Comparison of ENCODE assay signal across 8 cellular contexts in genomic region chr4:26083987-26084386, GRCh38.
DNase-seq lines count a peak whose midpoint lies in the region; ATAC-seq and TF ChIP-seq lines count a peak whose summit lies in the region.

No MANE protein-coding gene starts in this region.

- H3K27ac ChIP-seq in uterus = peak overlapping the region; percentile 28 to 70

- H3K36me3 ChIP-seq in uterus = no peaks in the 10 kb centered on the region

- ATAC-seq in GM21390 (IDR thresholded peaks at IDR 0.05; ENCODE audit: unreplicated experiment) = peak; percentile 67

- H3K9me3 ChIP-seq in uterus = no peaks in the 10 kb centered on the region

- TF ChIP-seq POLR2A in uterus (IDR thresholded peaks at IDR 0.05) = no peak

- DNase-seq in GM12865 (ENCODE audit: low read depth) = peak; percentile 79
- peak; percentile 61 for DNase-seq in HS-27A (ENCODE audit: low read depth)
- peak; percentile 32 to 86 for DNase-seq in cardiac fibroblast (ENCODE audit: low read depth in 2 of 2)
- DNase-seq in uterus = peak; percentile 28 to 68
- no peak for DNase-seq in DMS153 treated with DMSO at 0.1 percent for 48 hours (lab: John Stamatoyannopoulos, UW; ENCODE audit: unreplicated experiment)
- DNase-seq in GM19238 (ENCODE audit: insufficient read length, low spot score) = no peak
- no peak for DNase-seq in cardiac septum (ENCODE audit: low spot score)

- no peaks in the 10 kb centered on the region for H3K27me3 ChIP-seq in uterus

- H3K4me3 ChIP-seq in GM12865 (ENCODE audit: low read depth, low read length) = no peak overlapping the region
- no peak overlapping the region for H3K4me3 ChIP-seq in cardiac fibroblast (replicated peaks in 1 of 2; ENCODE audit: low read depth in 2 of 2, low read length in 2 of 2)
- no peak overlapping the region for H3K4me3 ChIP-seq in uterus

- TF ChIP-seq CTCF in GM12865 (IDR thresholded peaks at IDR 0.05; ENCODE audit: insufficient read depth, low read depth, low read length, missing control alignments) (no peak), cardiac fibroblast (IDR thresholded peaks at IDR 0.05; ENCODE audit: low read depth, low read length) (no peak), uterus (IDR thresholded peaks at IDR 0.05) (no peak)

- no peaks in the 10 kb centered on the region for H3K4me1 ChIP-seq in uterus

- intact Hi-C loops in uterus (cut with DNase I; ENCODE audit: low total_unique reads) (no loop called here), cardiac septum (cut with DNase I) (loop anchor here (2.0 to 10.0 kb wide), 3 partner anchors 121 to 327 kb away; partner anchors contain the start of gene RBPJ)

Comparison
In these comparisons a context has a peak if more than half of its experiments do, and no peak if none do; other contexts are left out.
1. DNase-seq: peak in GM12865 (single experiment), HS-27A (single experiment), cardiac fibroblast (2 of 2) and uterus (2 of 2); none in DMS153 treated with DMSO at 0.1 percent for 48 hours (single experiment), GM19238 (single experiment) and cardiac septum (single experiment).